1 cellular context compared by ENCODE assay signal in genomic region chr1:234381699-234382555, GRCh38.
TF ChIP-seq lines count a peak whose summit lies in the region.

No MANE protein-coding gene starts in this region.

TF ChIP-seq in HepG2, 621 proteins besides CTCF, POLR2A, EP300 and RAD21 (continues in another document):
- TF ChIP-seq E2F2 (CRISPR knock-in tag; IDR thresholded peaks at IDR 0.05; ENCODE audit: borderline replicate concordance) (no peak), ZBTB34 (CRISPR knock-in tag; IDR thresholded peaks at IDR 0.05) (no peak), FOXA3 (CRISPR knock-in tag; IDR thresholded peaks at IDR 0.05) (peak; percentile 58), NR2F6 (IDR thresholded peaks at IDR 0.05) (peak; percentile 70), NR2F6 (CRISPR knock-in tag; IDR thresholded peaks at IDR 0.05) (0 out of 2 replicates have a peak, but pooled peaks have one; percentile 46), AHDC1 (CRISPR knock-in tag; IDR thresholded peaks at IDR 0.05; ENCODE audit: borderline replicate concordance) (peak; percentile 85; the same call in 1 of the 2 replicates), SALL1 (CRISPR knock-in tag; IDR thresholded peaks at IDR 0.05) (peak; percentile 31; the same call in 1 of the 2 replicates), REPIN1 (CRISPR knock-in tag; IDR thresholded peaks at IDR 0.05; ENCODE audit: borderline replicate concordance, low read depth) (0 out of 2 replicates have a peak, but pooled peaks have one; percentile 15), TFAP4 (IDR thresholded peaks at IDR 0.05; ENCODE audit: borderline replicate concordance, low read depth) (peak; percentile 35; the same call in 1 of the 2 replicates), PAXIP1 (CRISPR knock-in tag; conservative IDR thresholded peaks at IDR 0.05) (peak; percentile 92), SAP130 (CRISPR knock-in tag; IDR thresholded peaks at IDR 0.05; ENCODE audit: low read depth) (peak; percentile 52), ETV5 (CRISPR knock-in tag; IDR thresholded peaks at IDR 0.05; ENCODE audit: borderline replicate concordance) (peak; percentile 49; the same call in 1 of the 2 replicates), ZGPAT (CRISPR knock-in tag; IDR thresholded peaks at IDR 0.05) (peak; percentile 60), NFIC (IDR thresholded peaks at IDR 0.05; ENCODE audit: low read length) (peak; percentile 77), DMTF1 (CRISPR knock-in tag; IDR thresholded peaks at IDR 0.05) (no peak), ZBTB1 (CRISPR knock-in tag; IDR thresholded peaks at IDR 0.05; ENCODE audit: borderline replicate concordance) (no peak), SRY (CRISPR knock-in tag; IDR thresholded peaks at IDR 0.05) (no peak), ZNF740 (CRISPR knock-in tag; IDR thresholded peaks at IDR 0.05) (no peak), NCOR1 (IDR thresholded peaks at IDR 0.05; ENCODE audit: borderline replicate concordance, low read length) (peak; percentile 75; the same call in 1 of the 2 replicates), ZFAT (CRISPR knock-in tag; conservative IDR thresholded peaks at IDR 0.05) (no peak), ARID5B (CRISPR knock-in tag; IDR thresholded peaks at IDR 0.05) (peak; percentile 83), ATF1 (CRISPR knock-in tag; IDR thresholded peaks at IDR 0.05) (0 out of 2 replicates have a peak, but pooled peaks have one; percentile 32), MED8 (CRISPR knock-in tag; IDR thresholded peaks at IDR 0.05; ENCODE audit: insufficient replicate concordance) (peak; percentile 55), MIER2 (CRISPR knock-in tag; IDR thresholded peaks at IDR 0.05) (no peak), SP4 (CRISPR knock-in tag; IDR thresholded peaks at IDR 0.05) (0 out of 2 replicates have a peak, but pooled peaks have one; percentile 22), ONECUT2 (CRISPR knock-in tag; IDR thresholded peaks at IDR 0.05) (peak; percentile 60), CEBPG (CRISPR knock-in tag; IDR thresholded peaks at IDR 0.05) (peak; percentile 31), PHF21A (CRISPR knock-in tag; IDR thresholded peaks at IDR 0.05) (peak; percentile 62), HOXD1 (CRISPR knock-in tag; IDR thresholded peaks at IDR 0.05) (peak; percentile 69; the same call in 1 of the 2 replicates), HNF4A (CRISPR knock-in tag; IDR thresholded peaks at IDR 0.05) (peak; percentile 73), ZNF124 (CRISPR knock-in tag; IDR thresholded peaks at IDR 0.05) (0 out of 2 replicates have a peak, but pooled peaks have one; percentile 8), SOX5 (CRISPR knock-in tag; IDR thresholded peaks at IDR 0.05; ENCODE audit: borderline replicate concordance) (peak; percentile 71), DPF2 (CRISPR knock-in tag; IDR thresholded peaks at IDR 0.05; ENCODE audit: borderline replicate concordance, low read depth) (peak; percentile 66; the same call in 1 of the 2 replicates), NR2C2 (CRISPR knock-in tag; IDR thresholded peaks at IDR 0.05; ENCODE audit: borderline replicate concordance) (0 out of 2 replicates have a peak, but pooled peaks have one; percentile 15), XRCC5 (optimal IDR thresholded peaks at IDR 0.05; ENCODE audit: low read length) (no peak), PITX1 (CRISPR knock-in tag; IDR thresholded peaks at IDR 0.05) (peak; percentile 49; the same call in 1 of the 2 replicates), TCF12 (IDR thresholded peaks at IDR 0.05) (no peak), TCF12 (CRISPR knock-in tag; IDR thresholded peaks at IDR 0.05) (0 out of 2 replicates have a peak, but pooled peaks have one; percentile 50), NCOA2 (CRISPR knock-in tag; IDR thresholded peaks at IDR 0.05) (peak; percentile 89), LCORL (IDR thresholded peaks at IDR 0.05) (peak; percentile 78), LCORL (CRISPR knock-in tag; IDR thresholded peaks at IDR 0.05) (0 out of 2 replicates have a peak, but pooled peaks have one; percentile 30)
